In genomic region chr20:44609511-44610312, GRCh38 we compare ENCODE assay signal across 8 cellular contexts. TPM values are rescaled to one million over a fixed set of nuclear protein-coding genes. Genes with fewer than 3 reads are reported as not detected.
DNase-seq lines count a peak whose midpoint lies in the region; ATAC-seq, FAIRE-seq and TF ChIP-seq lines count a peak whose summit lies in the region.

No MANE protein-coding gene starts in this region.

- peak; percentile 96 to 98 for TF ChIP-seq RAD21 in A549 (conservative IDR thresholded peaks at IDR 0.05 in 1 of 2, IDR thresholded peaks at IDR 0.05 in 1 of 2)

- H3K27me3 Mint-ChIP-seq in dendritic cell treated with granulocyte-macrophage colony-stimulating factor and Interleukin-4, amounts not matched to agents 40 ng/mL and 50 ng/mL, for 4 days: no peaks in the 10 kb centered on the region

- POLR2A ChIA-PET in A549 (lab: Yijun Ruan, JAX): interaction anchor here (0.6 to 1.9 kb wide), 4 partner anchors 11 to 134 kb away, joined by 3 to 13 read pairs (median 3); partner anchors contain the start of gene TTPAL

- H3K4me3 ChIP-seq in A549: peak overlapping the region; percentile 29; the same call in 1 of the 3 replicates
- peak overlapping the region; percentile 3 to 35 (median 35) for H3K4me3 ChIP-seq in right lobe of liver

- peaks cover 10% of the 10 kb centered on the region for H3K4me1 Mint-ChIP-seq in dendritic cell treated with granulocyte-macrophage colony-stimulating factor and Interleukin-4, amounts not matched to agents 40 ng/mL and 50 ng/mL, for 4 days (ENCODE audit: low read depth)

- H3K4me2 ChIP-seq in A549: peak overlapping the region; percentile 82

- H3K9me3 Mint-ChIP-seq in dendritic cell treated with granulocyte-macrophage colony-stimulating factor and Interleukin-4, amounts not matched to agents 40 ng/mL and 50 ng/mL, for 4 days: no peaks in the 10 kb centered on the region

- H3K36me3 Mint-ChIP-seq in dendritic cell treated with granulocyte-macrophage colony-stimulating factor and Interleukin-4, amounts not matched to agents 40 ng/mL and 50 ng/mL, for 4 days (ENCODE audit: low read depth): peaks cover 11% of the 10 kb centered on the region

- ATAC-seq in A549 (peak; percentile 98 to 99), GM18520 (IDR thresholded peaks at IDR 0.05; ENCODE audit: unreplicated experiment) (peak; percentile 56), HG03439 (IDR thresholded peaks at IDR 0.05; ENCODE audit: unreplicated experiment) (peak; percentile 81), right lobe of liver (peak; percentile 97 to 98 (median 98))

- intact Hi-C loops in dendritic cell treated with granulocyte-macrophage colony-stimulating factor and Interleukin-4, amounts not matched to agents 40 ng/mL and 50 ng/mL, for 4 days (cut with micrococcal nuclease): loop anchor here (1.0 to 2.0 kb wide), 4 partner anchors 33 to 225 kb away; no protein-coding TSS in a partner anchor
- intact Hi-C loops in right lobe of liver (cut with DNase I): loop anchor here in 1 of 2 donors (10.0 kb wide), 1 partner anchor 225 kb away; no protein-coding TSS in a partner anchor

- 42% methylated on average over 25 of the region's 25 CpGs for WGBS in A549 (ENCODE audit: missing lambda C conversion rate)
- 6% methylated on average over 13 of the region's 25 CpGs for WGBS in right lobe of liver (ENCODE audit: insufficient coverage, low coverage, low lambda C conversion rate, missing lambda C conversion rate)

- peak; percentile 18 for FAIRE-seq in A549 (lab: Jason Lieb, UNC)

- CTCF ChIA-PET in A549 (lab: Yijun Ruan, JAX): interaction anchor here (0.5 to 4.8 kb wide), 73 partner anchors 10 to 397 kb away, joined by 3 to 54 read pairs (median 5); partner anchors contain the start of genes ADA, SERINC3 and TTPAL

- no peaks in the 10 kb centered on the region for H3K27me3 ChIP-seq in right lobe of liver

- H3K9me3 ChIP-seq in A549 (no peaks in the 10 kb centered on the region), right lobe of liver (no peaks in the 10 kb centered on the region)

- H3K27ac Mint-ChIP-seq in dendritic cell treated with granulocyte-macrophage colony-stimulating factor and Interleukin-4, amounts not matched to agents 40 ng/mL and 50 ng/mL, for 4 days: peak overlapping the region; percentile 51

- H3K36me3 ChIP-seq in right lobe of liver: no peaks in the 10 kb centered on the region

- TF ChIP-seq CTCF in A549 (IDR thresholded peaks at IDR 0.05) (peak; percentile 89), right lobe of liver (IDR thresholded peaks at IDR 0.05) (peak; percentile 95 to 97 (median 96))

- no peak for TF ChIP-seq EP300 in A549 (IDR thresholded peaks at IDR 0.05)

- peak overlapping the region; percentile 70 for H3K4me3 Mint-ChIP-seq in dendritic cell treated with granulocyte-macrophage colony-stimulating factor and Interleukin-4, amounts not matched to agents 40 ng/mL and 50 ng/mL, for 4 days

- DNase-seq in A549 (ENCODE audit: low read depth in 1 of 2, low spot score in 1 of 2) (peak; percentile 91 to 95), NCI-H524 treated with DMSO at 0.1 percent for 48 hours (lab: John Stamatoyannopoulos, UW) (peak; percentile 11), right lobe of liver (peak; percentile 87 to 91 (median 90))
- DNase-seq in activated CD4-positive, alpha-beta T cell treated with anti-CD3 and anti-CD28 coated beads, Interleukin-2, amount 50 U/mL, for 24 hours (ENCODE audit: low read depth in 1 of 2, low spot score in 1 of 2): peak; percentile 74 to 77
- DNase-seq in stimulated activated CD4-positive, alpha-beta T cell treated with anti-CD3 and anti-CD28 coated beads, Interleukin-4, amount 100 ng/mL, for 24 hours: peak; percentile 87

- TF ChIP-seq POLR2A in A549 (IDR thresholded peaks at IDR 0.05; ENCODE audit: low read length): peak; percentile 39; the same call in 1 of the 2 replicates
- TF ChIP-seq POLR2A in right lobe of liver (IDR thresholded peaks at IDR 0.05): no peak

- H3K4me1 ChIP-seq in A549 (peaks cover 11% of the 10 kb centered on the region), right lobe of liver (peaks cover 0 to 24% (median 5%) of the 10 kb centered on the region in 4 donors)

- H3K27ac ChIP-seq in A549 (peak overlapping the region; percentile 76 to 85), right lobe of liver (peak overlapping the region; percentile 65 to 83 (median 78))

TF ChIP-seq in A549, 52 proteins besides CTCF, POLR2A, EP300 and RAD21 (continues in another document):
- TF ChIP-seq, protein P1, sequence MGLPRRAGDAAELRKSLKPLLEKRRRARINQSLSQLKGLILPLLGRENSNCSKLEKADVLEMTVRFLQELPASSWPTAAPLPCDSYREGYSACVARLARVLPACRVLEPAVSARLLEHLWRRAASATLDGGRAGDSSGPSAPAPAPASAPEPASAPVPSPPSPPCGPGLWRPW (IDR thresholded peaks at IDR 0.05): no peak
- TF ChIP-seq TFCP2L1 (CRISPR knock-in tag; IDR thresholded peaks at IDR 0.05) (no peak), EHMT2 (IDR thresholded peaks at IDR 0.05; ENCODE audit: low read depth) (no peak), MYC (IDR thresholded peaks at IDR 0.05; ENCODE audit: borderline replicate concordance, low read length) (no peak), HDAC2 (IDR thresholded peaks at IDR 0.05) (no peak), ESRRA (IDR thresholded peaks at IDR 0.05; ENCODE audit: borderline replicate concordance, low read length) (no peak), RFX5 (IDR thresholded peaks at IDR 0.05) (no peak), SMC3 (IDR thresholded peaks at IDR 0.05) (peak; percentile 96), EHF (CRISPR knock-in tag; IDR thresholded peaks at IDR 0.05) (no peak), NR3C1 (IDR thresholded peaks at IDR 0.05) (no peak), HOXB13 (CRISPR knock-in tag; IDR thresholded peaks at IDR 0.05; ENCODE audit: low read depth) (no peak), CHD2 (IDR thresholded peaks at IDR 0.05; ENCODE audit: low read length, partially characterized antibody) (no peak), CEBPB (IDR thresholded peaks at IDR 0.05) (no peak; a peak in 1 of 4 replicates), NFE2L2 (conservative IDR thresholded peaks at IDR 0.05; ENCODE audit: low read length) (no peak), HOXB5 (CRISPR knock-in tag; IDR thresholded peaks at IDR 0.05) (no peak), MAZ (IDR thresholded peaks at IDR 0.05; ENCODE audit: borderline replicate concordance, low read depth, low read length) (peak; percentile 23; the same call in 1 of the 2 replicates), KDM5A (IDR thresholded peaks at IDR 0.05) (no peak), JUNB (IDR thresholded peaks at IDR 0.05) (no peak), FOSL2 (IDR thresholded peaks at IDR 0.05) (no peak), FOSL2 (CRISPR knock-in tag; IDR thresholded peaks at IDR 0.05) (no peak), CBX8 (IDR thresholded peaks at IDR 0.05) (no peak), JUN (IDR thresholded peaks at IDR 0.05) (peak in 1 of 2 experiments; percentile 38; a peak in 1 of 5 replicates), FOSB (CRISPR knock-in tag; IDR thresholded peaks at IDR 0.05) (no peak), SREBF2 (IDR thresholded peaks at IDR 0.05) (no peak)
- TF ChIP-seq, protein P2, sequence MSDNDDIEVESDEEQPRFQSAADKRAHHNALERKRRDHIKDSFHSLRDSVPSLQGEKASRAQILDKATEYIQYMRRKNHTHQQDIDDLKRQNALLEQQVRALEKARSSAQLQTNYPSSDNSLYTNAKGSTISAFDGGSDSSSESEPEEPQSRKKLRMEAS (IDR thresholded peaks at IDR 0.05): peak; percentile 74
- TF ChIP-seq, protein P3, sequence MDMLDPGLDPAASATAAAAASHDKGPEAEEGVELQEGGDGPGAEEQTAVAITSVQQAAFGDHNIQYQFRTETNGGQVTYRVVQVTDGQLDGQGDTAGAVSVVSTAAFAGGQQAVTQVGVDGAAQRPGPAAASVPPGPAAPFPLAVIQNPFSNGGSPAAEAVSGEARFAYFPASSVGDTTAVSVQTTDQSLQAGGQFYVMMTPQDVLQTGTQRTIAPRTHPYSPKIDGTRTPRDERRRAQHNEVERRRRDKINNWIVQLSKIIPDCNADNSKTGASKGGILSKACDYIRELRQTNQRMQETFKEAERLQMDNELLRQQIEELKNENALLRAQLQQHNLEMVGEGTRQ (IDR thresholded peaks at IDR 0.05): peak; percentile 59
- TF ChIP-seq, protein P4, sequence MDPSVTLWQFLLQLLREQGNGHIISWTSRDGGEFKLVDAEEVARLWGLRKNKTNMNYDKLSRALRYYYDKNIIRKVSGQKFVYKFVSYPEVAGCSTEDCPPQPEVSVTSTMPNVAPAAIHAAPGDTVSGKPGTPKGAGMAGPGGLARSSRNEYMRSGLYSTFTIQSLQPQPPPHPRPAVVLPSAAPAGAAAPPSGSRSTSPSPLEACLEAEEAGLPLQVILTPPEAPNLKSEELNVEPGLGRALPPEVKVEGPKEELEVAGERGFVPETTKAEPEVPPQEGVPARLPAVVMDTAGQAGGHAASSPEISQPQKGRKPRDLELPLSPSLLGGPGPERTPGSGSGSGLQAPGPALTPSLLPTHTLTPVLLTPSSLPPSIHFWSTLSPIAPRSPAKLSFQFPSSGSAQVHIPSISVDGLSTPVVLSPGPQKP (IDR thresholded peaks at IDR 0.05; ENCODE audit: low read depth, low read length): no peak
- TF ChIP-seq, protein P5, sequence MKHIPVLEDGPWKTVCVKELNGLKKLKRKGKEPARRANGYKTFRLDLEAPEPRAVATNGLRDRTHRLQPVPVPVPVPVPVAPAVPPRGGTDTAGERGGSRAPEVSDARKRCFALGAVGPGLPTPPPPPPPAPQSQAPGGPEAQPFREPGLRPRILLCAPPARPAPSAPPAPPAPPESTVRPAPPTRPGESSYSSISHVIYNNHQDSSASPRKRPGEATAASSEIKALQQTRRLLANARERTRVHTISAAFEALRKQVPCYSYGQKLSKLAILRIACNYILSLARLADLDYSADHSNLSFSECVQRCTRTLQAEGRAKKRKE (CRISPR knock-in tag; IDR thresholded peaks at IDR 0.05; ENCODE audit: low read depth): no peak

RNA-seq across cellular contexts. Expression of gene PKIG, which starts 27.3 kb away (rescaled TPM):
- 27.0 and 31.1 TPM in 2 replicates for polyA plus RNA-seq in A549 (2011; rRNA removed)
- 34.3 and 35.9 TPM in 2 replicates for polyA plus RNA-seq in A549 (2012; cell fraction: cytosol; rRNA removed)
- polyA plus RNA-seq in A549 (2012; cell fraction: nucleus; rRNA removed): 16.3 and 17.5 TPM in 2 replicates
- polyA plus RNA-seq in A549 (2017; fragmentation: RNase III; extraction: RNeasy Plus Mini Kit Qiagen cat#74134 plus additional on column Dnase treatment): 22.6 to 24.1 TPM (median 24.0 TPM) in 3 replicates
- 17.5 and 21.1 TPM in 2 replicates for polyA minus RNA-seq in A549 (2011; rRNA and poly(A)+ RNA removed)
- total RNA-seq in right lobe of liver: 10 to 100 TPM; 11.7 to 31.7 (median 21.8) TPM

RNA-seq across cellular contexts. Expression of gene ADA, which starts 41.8 kb away (rescaled TPM):
- polyA plus RNA-seq in A549 (2011; rRNA removed) (46.7 and 48.1 TPM in 2 replicates), A549 (2017; fragmentation: RNase III; extraction: RNeasy Plus Mini Kit Qiagen cat#74134 plus additional on column Dnase treatment) (34.5 to 37.5 TPM (median 36.9 TPM) in 3 replicates)
- 72.5 and 87.8 TPM in 2 replicates for polyA plus RNA-seq in A549 (2012; cell fraction: cytosol; rRNA removed)
- 107 and 110 TPM in 2 replicates for polyA plus RNA-seq in A549 (2012; cell fraction: nucleus; rRNA removed)
- 41.1 and 43.0 TPM in 2 replicates for polyA minus RNA-seq in A549 (2011; rRNA and poly(A)+ RNA removed)
- 1 to 10 TPM; 2.2 to 8.6 (median 3.7) TPM for total RNA-seq in right lobe of liver

Comparison
In these comparisons a context has a peak if more than half of its experiments do, and no peak if none do; other contexts are left out.
1. Peak in every context shown above with its lines: DNase-seq, ATAC-seq, H3K4me3 ChIP-seq and H3K27ac ChIP-seq.
2. DNase-seq: peak in every context shown above with its lines; median percentile 93 in A549; 90 in right lobe of liver; 87 in stimulated activated CD4-positive, alpha-beta T cell treated with anti-CD3 and anti-CD28 coated beads, Interleukin-4, amount 100 ng/mL, for 24 hours; 76 in activated CD4-positive, alpha-beta T cell treated with anti-CD3 and anti-CD28 coated beads, Interleukin-2, amount 50 U/mL, for 24 hours; 11 in NCI-H524 treated with DMSO at 0.1 percent for 48 hours.